ENCODE assay signal across 8 cellular contexts in the genomic region with DNA sequence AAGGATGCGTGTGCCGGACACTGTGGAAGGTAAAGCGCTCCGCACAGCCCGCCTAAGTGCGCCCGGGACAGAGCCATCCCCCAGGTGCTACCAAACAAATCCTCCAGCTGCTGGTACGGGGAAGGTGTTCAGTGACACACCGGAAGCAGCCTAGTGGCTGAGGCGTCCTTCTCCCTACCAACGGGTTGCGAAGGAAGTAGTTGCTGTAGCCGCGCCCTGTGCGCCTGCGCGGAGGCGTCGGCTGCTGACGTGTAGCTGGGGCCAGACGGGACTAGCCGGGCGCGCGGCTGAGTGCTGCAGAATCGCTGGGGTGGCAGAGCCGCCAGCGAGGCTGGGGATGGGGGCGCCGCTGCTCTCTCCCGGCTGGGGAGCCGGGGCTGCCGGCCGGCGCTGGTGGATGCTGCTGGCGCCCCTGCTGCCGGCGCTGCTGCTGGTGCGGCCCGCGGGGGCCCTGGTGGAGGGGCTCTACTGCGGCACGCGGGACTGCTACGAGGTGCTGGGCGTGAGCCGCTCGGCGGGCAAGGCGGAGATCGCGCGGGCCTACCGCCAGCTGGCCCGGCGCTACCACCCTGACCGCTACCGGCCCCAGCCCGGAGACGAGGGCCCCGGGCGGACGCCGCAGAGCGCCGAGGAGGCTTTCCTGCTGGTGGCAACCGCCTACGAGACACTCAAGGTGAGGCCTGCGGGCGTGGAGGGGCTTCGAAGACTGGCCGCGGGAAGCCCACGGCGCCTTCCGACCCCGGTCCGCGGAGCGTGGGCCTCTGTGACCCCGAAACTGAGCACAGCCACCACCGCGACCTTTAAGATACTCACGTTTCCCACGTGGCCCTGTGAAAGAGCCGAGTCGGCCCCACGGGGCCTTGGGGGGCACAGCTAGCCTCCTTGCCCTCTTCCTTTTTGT. TPM values are rescaled to one million over a fixed set of nuclear protein-coding genes. Genes with fewer than 3 reads are reported as not detected.
DNase-seq lines count a peak whose midpoint lies in the region; ATAC-seq and TF ChIP-seq lines count a peak whose summit lies in the region.

Gene DNAJC25 (plus strand): TSS at position 264 of the 901 bp plus-strand sequence. CDS start 74 bp downstream, at position 338.

- peak within 1 kb of the TSS; percentile 85 for H2AFZ ChIP-seq in OCI-LY3 (ENCODE audit: low read depth, low read length)

- no peaks in the 10 kb centered on the region for H3K9me3 ChIP-seq in OCI-LY3 (ENCODE audit: insufficient read depth, low read length)
- no peaks in the 10 kb centered on the region for H3K9me3 ChIP-seq in mononuclear cell (ENCODE audit: low read depth, low read length)

- TF ChIP-seq CTCF in OCI-LY3 (IDR thresholded peaks at IDR 0.05; ENCODE audit: low read depth, low read length) (no peak), epithelial cell of esophagus (IDR thresholded peaks at IDR 0.05; ENCODE audit: insufficient read depth, low read depth, low read length, missing control alignments) (no peak)

- H3K9ac ChIP-seq in OCI-LY3 (ENCODE audit: low read length): peak within 1 kb of the TSS; percentile 79

- ATAC-seq in GM21528 (IDR thresholded peaks at IDR 0.05; ENCODE audit: low FRiP score, unreplicated experiment): peak; percentile 97

- H3K36me3 ChIP-seq in OCI-LY3 (replicated peaks; ENCODE audit: low read depth, low read length): peaks cover 6% of the 10 kb centered on the region

- peak within 1 kb of the TSS; percentile 33 for H3K27ac ChIP-seq in OCI-LY3 (ENCODE audit: low read length)

- DNase-seq in DMS 273 treated with DMSO at 0.1 percent for 48 hours (lab: John Stamatoyannopoulos, UW): peak; percentile 96
- peak; percentile 98 for DNase-seq in HuH-7.5 (ENCODE audit: low spot score)
- peak; percentile 94 for DNase-seq in activated T-cell treated with anti-CD3 and anti-CD28 coated beads for 24 hours (ENCODE audit: low read depth)
- DNase-seq in epithelial cell of esophagus (ENCODE audit: low read depth): peak; percentile 99
- peak; percentile 93 to 94 for DNase-seq in stimulated activated CD8-positive, alpha-beta memory T cell treated with anti-CD3 and anti-CD28 coated beads, Interleukin-2, amount 100 ng/mL, for 48 hours (ENCODE audit: low read depth in 2 of 2)

- H3K4me1 ChIP-seq in OCI-LY3 (ENCODE audit: low read length) (peaks cover 11% of the 10 kb centered on the region), mononuclear cell (ENCODE audit: insufficient read depth, low read length) (peaks cover 25% of the 10 kb centered on the region)

- peaks cover 37% of the 10 kb centered on the region for H4K20me1 ChIP-seq in OCI-LY3 (ENCODE audit: insufficient read depth, low read length)

- H3K4me3 ChIP-seq in OCI-LY3 (ENCODE audit: low read length) (peak within 1 kb of the TSS; percentile 94), epithelial cell of esophagus (ENCODE audit: low read length) (peak within 1 kb of the TSS; percentile 87), mononuclear cell (ENCODE audit: low read length) (peak within 1 kb of the TSS; percentile 72)

- H3K27me3 ChIP-seq in OCI-LY3 (ENCODE audit: low read depth, low read length): no peaks in the 10 kb centered on the region
- no peaks in the 10 kb centered on the region for H3K27me3 ChIP-seq in mononuclear cell (ENCODE audit: insufficient read depth, low read length)

- H3K4me2 ChIP-seq in OCI-LY3 (ENCODE audit: low read length): peak within 1 kb of the TSS; percentile 87

- H3K79me2 ChIP-seq in OCI-LY3 (ENCODE audit: low read length): peaks cover 51% of the 10 kb centered on the region

RNA-seq across cellular contexts. Expression of gene DNAJC25, which starts in this region (rescaled TPM):
- 4.9 TPM for total RNA-seq in mononuclear cell

Comparison
In these comparisons a context has a peak if more than half of its experiments do, and no peak if none do; other contexts are left out.
1. Peak in every context shown above with its lines: DNase-seq, ATAC-seq, H3K4me3 ChIP-seq and H3K27ac ChIP-seq.